In genomic region chr5:157959355-157959754, GRCh38 we compare ENCODE assay signal across 1 cellular context.
TF ChIP-seq lines count a peak whose summit lies in the region.

No MANE protein-coding gene starts in this region.

TF ChIP-seq in HepG2, 621 proteins besides CTCF, POLR2A, EP300 and RAD21 (continued from another document):
- TF ChIP-seq DDIT3 (CRISPR knock-in tag; IDR thresholded peaks at IDR 0.05) (no peak), ZUFSP (CRISPR knock-in tag; IDR thresholded peaks at IDR 0.05; ENCODE audit: borderline replicate concordance) (no peak), BCL6 (CRISPR knock-in tag; IDR thresholded peaks at IDR 0.05) (no peak), ZNF350 (CRISPR knock-in tag; IDR thresholded peaks at IDR 0.05; ENCODE audit: borderline replicate concordance, low read depth) (no peak)
TF ChIP-seq in HepG2: peak in this region for 1.
